34 cellular contexts compared by ENCODE assay signal in the genomic region with DNA sequence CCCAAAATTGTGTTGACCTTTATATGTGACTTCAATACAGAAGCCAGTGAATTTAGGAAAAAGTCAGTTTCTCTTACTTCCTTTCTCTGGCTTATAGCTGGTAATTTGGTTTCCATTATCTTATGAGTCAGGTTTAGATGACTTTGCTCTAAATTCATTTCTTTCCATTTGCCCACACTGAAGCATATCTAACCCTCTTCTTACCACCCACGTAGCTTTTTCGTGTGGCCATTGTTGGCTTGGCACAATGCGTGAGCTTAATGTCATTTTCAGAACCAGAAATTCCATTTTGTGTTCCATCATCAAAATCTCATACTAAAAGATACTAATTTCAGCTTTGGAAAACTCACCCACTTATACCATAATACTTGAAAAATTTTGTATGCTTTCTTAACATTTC.
"Had no signal": no experiment of that assay in that cellular context is flagged by ENCODE, and none has a peak within 500 bp of the region (broad histone marks: within the 10 kb centered on the region; RNA-seq: fewer than 3 reads in every experiment).

No MANE protein-coding gene starts in this region.

- H3K4me3 Mint-ChIP-seq: activated CD4-positive, alpha-beta memory T cell treated with anti-CD3 and anti-CD28 coated beads, Interleukin-2, amount 10 ng/mL, durations not matched to agents 7 days and 5 days; activated CD4-positive, alpha-beta T cell treated with anti-CD3 and anti-CD28 coated beads, Interleukin-2, amount 10 ng/mL, durations not matched to agents 7 days and 5 days; activated naive CD4-positive, alpha-beta T cell treated with anti-CD3 and anti-CD28 coated beads, Interleukin-2, amount 10 ng/mL, durations not matched to agents 7 days and 5 days; activated naive CD8-positive, alpha-beta T cell treated with anti-CD3 and anti-CD28 coated beads, Interleukin-2, amount 10 ng/mL, durations not matched to agents 7 days and 5 days; activated T-cell treated with anti-CD3 and anti-CD28 coated beads, Interleukin-2, amount 50 U/mL, for 24 hours; activated T-cell treated with anti-CD3 and anti-CD28 coated beads, Interleukin-2, amount 50 U/mL, for 72 hours; brain; T-helper 17 cell; T-helper 2 cell treated with Interferon-gamma antibody and Interleukin-4, amounts not matched to agents 5 μg/mL and 100 μg/mL, for 36 hours; WTC11 had no signal

- ATAC-seq: activated naive CD4-positive, alpha-beta T cell treated with anti-CD3 and anti-CD28 coated beads, Interleukin-2, amount 50 U/mL, for 72 hours; activated T-cell treated with anti-CD3 and anti-CD28 coated beads, Interleukin-2, amount 50 U/mL, for 72 hours; foreskin keratinocyte; gastrocnemius medialis; heart left ventricle; T-helper 17 cell; WTC11 had no signal

- H3K36me3 Mint-ChIP-seq: activated naive CD4-positive, alpha-beta T cell treated with anti-CD3 and anti-CD28 coated beads, Interleukin-2, amount 10 ng/mL, durations not matched to agents 7 days and 5 days; activated naive CD8-positive, alpha-beta T cell treated with anti-CD3 and anti-CD28 coated beads, Interleukin-2, amount 10 ng/mL, durations not matched to agents 7 days and 5 days; brain had no signal

- DNase-seq: activated CD4-positive, alpha-beta memory T cell treated with anti-CD3 and anti-CD28 coated beads, Interleukin-2, amount 10 ng/mL, durations not matched to agents 7 days and 5 days; activated CD4-positive, alpha-beta T cell treated with anti-CD3 and anti-CD28 coated beads for 1 hour; activated CD4-positive, alpha-beta T cell treated with anti-CD3 and anti-CD28 coated beads for 4 hours; activated CD4-positive, alpha-beta T cell treated with anti-CD3 and anti-CD28 coated beads, Interleukin-2, amount 10 ng/mL, durations not matched to agents 7 days and 5 days; activated CD4-positive, alpha-beta T cell treated with anti-CD3 and anti-CD28 coated beads, Interleukin-2, amount 50 U/mL, for 4 hours; activated CD8-positive, alpha-beta memory T cell treated with anti-CD3 and anti-CD28 coated beads, Interleukin-2, amount 50 U/mL, for 48 hours; activated gamma-delta T cell; activated naive CD4-positive, alpha-beta T cell; activated naive CD4-positive, alpha-beta T cell treated with anti-CD3 and anti-CD28 coated beads, Interleukin-2, amount 10 ng/mL, durations not matched to agents 7 days and 5 days; activated naive CD8-positive, alpha-beta T cell treated with anti-CD3 and anti-CD28 coated beads, Interleukin-2, amount 10 ng/mL, durations not matched to agents 7 days and 5 days; activated T-cell treated with anti-CD3 and anti-CD28 coated beads for 4 hours; activated T-cell treated with anti-CD3 and anti-CD28 coated beads, Interleukin-2, amount 50 U/mL, for 24 hours; activated T-cell treated with anti-CD3 and anti-CD28 coated beads, Interleukin-2, amount 50 U/mL, for 72 hours; central memory CD4-positive, alpha-beta T cell; cerebellar nuclear complex; colonic mucosa; effector CD8-positive, alpha-beta T cell; esophagus squamous epithelium; foreskin keratinocyte; gastrocnemius medialis; glutamatergic neuron; heart left ventricle; T-helper 1 cell; T-helper 17 cell; T1000 had no signal

- H3K4me3 ChIP-seq: ascending aorta, breast epithelium, cardiac muscle cell, colonic mucosa, esophagus squamous epithelium, gastrocnemius medialis, heart left ventricle had no signal

- H3K9me3 ChIP-seq: ascending aorta, breast epithelium, colonic mucosa, esophagus squamous epithelium, gastrocnemius medialis, heart left ventricle had no signal

- H3K27ac ChIP-seq: ascending aorta, breast epithelium, cardiac muscle cell, colonic mucosa, epithelial cell of prostate, esophagus squamous epithelium, foreskin keratinocyte, gastrocnemius medialis, heart left ventricle, VCaP had no signal

- H3K4me1 ChIP-seq: ascending aorta, breast epithelium, colonic mucosa, esophagus squamous epithelium, gastrocnemius medialis, heart left ventricle had no signal

- H3K4me1 Mint-ChIP-seq: activated CD4-positive, alpha-beta memory T cell treated with anti-CD3 and anti-CD28 coated beads, Interleukin-2, amount 10 ng/mL, durations not matched to agents 7 days and 5 days; activated CD4-positive, alpha-beta T cell treated with anti-CD3 and anti-CD28 coated beads, Interleukin-2, amount 10 ng/mL, durations not matched to agents 7 days and 5 days; activated naive CD4-positive, alpha-beta T cell treated with anti-CD3 and anti-CD28 coated beads, Interleukin-2, amount 10 ng/mL, durations not matched to agents 7 days and 5 days; activated naive CD8-positive, alpha-beta T cell treated with anti-CD3 and anti-CD28 coated beads, Interleukin-2, amount 10 ng/mL, durations not matched to agents 7 days and 5 days; brain; T-helper 17 cell; WTC11 had no signal

- H3K36me3 ChIP-seq: ascending aorta, breast epithelium, cardiac muscle cell, colonic mucosa, esophagus squamous epithelium, gastrocnemius medialis, heart left ventricle had no signal

- H3K27ac Mint-ChIP-seq: activated CD4-positive, alpha-beta memory T cell treated with anti-CD3 and anti-CD28 coated beads, Interleukin-2, amount 10 ng/mL, durations not matched to agents 7 days and 5 days; activated CD4-positive, alpha-beta T cell treated with anti-CD3 and anti-CD28 coated beads, Interleukin-2, amount 10 ng/mL, durations not matched to agents 7 days and 5 days; activated naive CD4-positive, alpha-beta T cell treated with anti-CD3 and anti-CD28 coated beads, Interleukin-2, amount 10 ng/mL, durations not matched to agents 7 days and 5 days; activated naive CD4-positive, alpha-beta T cell treated with anti-CD3 and anti-CD28 coated beads, Interleukin-2, amount 50 U/mL, for 72 hours; activated naive CD8-positive, alpha-beta T cell treated with anti-CD3 and anti-CD28 coated beads, Interleukin-2, amount 10 ng/mL, durations not matched to agents 7 days and 5 days; activated T-cell treated with anti-CD3 and anti-CD28 coated beads, Interleukin-2, amount 50 U/mL, for 24 hours; activated T-cell treated with anti-CD3 and anti-CD28 coated beads, Interleukin-2, amount 50 U/mL, for 72 hours; brain; T-helper 17 cell; T-helper 2 cell treated with Interferon-gamma antibody and Interleukin-4, amounts not matched to agents 5 μg/mL and 100 μg/mL, for 36 hours; WTC11 had no signal

- H3K27me3 ChIP-seq: ascending aorta, breast epithelium, cardiac muscle cell, colonic mucosa, esophagus squamous epithelium, foreskin keratinocyte, gastrocnemius medialis, heart left ventricle had no signal
